Comparison of ENCODE assay signal across 31 cellular contexts in the genomic region with DNA sequence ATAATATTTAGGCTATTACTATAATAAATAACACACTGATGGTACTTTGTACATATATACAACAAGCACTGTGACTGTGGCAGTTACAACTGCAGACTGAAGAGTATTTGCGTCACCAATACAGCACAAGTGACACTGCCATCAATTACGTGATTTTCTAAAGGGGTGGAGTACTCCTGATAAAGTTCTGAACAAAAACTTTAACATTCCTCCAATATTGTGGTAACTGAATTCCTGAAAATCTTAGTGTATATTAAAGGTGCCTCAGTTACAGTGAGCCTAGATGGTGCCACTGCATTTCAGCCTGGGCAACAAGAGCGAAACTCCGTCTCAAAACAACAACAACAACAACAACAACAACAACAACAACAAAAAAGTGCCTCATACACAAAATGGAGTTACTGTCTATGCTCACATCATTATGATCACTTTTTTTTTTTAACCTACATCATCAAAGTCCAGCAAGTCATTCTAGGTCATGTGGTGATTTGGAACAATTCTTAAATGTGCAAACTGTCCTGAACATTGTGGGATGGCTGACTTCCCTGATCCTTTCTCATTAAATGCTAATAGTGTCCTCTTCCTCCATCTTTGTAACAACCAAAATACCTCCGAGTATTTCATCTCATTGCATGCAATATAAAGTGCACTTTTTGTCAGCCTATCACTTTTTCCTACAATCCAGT.
"Had no signal": no experiment of that assay in that cellular context is flagged by ENCODE, and none has a peak within 500 bp of the region (broad histone marks: within the 10 kb centered on the region; RNA-seq: fewer than 3 reads in every experiment).

No MANE protein-coding gene starts in this region.

- H3K4me3 ChIP-seq: neural progenitor cell, ovary, psoas muscle, skin epidermis, smooth muscle cell, spleen, suprapubic skin, testis, tibial artery, transverse colon, upper lobe of right lung, uterus had no signal

- H3K27me3 ChIP-seq: neural progenitor cell, ovary, spleen, suprapubic skin, testis, tibial artery, transverse colon, upper lobe of right lung, uterus had no signal

- H3K27me3 Mint-ChIP-seq: progenitor cell of endocrine pancreas; stimulated activated memory B cell treated with anti-CD40 and anti-IgM and Interleukin-4, amounts not matched to agents 10 μg/mL and 1 μg/mL and 100 μg/mL, for 72 hours; stimulated activated naive CD8-positive, alpha-beta T cell treated with anti-CD3 and anti-CD28 coated beads, Interleukin-15, amount 100 ng/mL, for 72 hours; type B pancreatic cell had no signal

- H3K27ac Mint-ChIP-seq: natural killer cell; nephron; neural progenitor cell; progenitor cell of endocrine pancreas; stimulated activated memory B cell treated with anti-CD40 and anti-IgM and Interleukin-4, amounts not matched to agents 10 μg/mL and 1 μg/mL and 100 μg/mL, for 72 hours; stimulated activated naive CD8-positive, alpha-beta T cell treated with anti-CD3 and anti-CD28 coated beads, Interleukin-15, amount 100 ng/mL, for 72 hours; type B pancreatic cell had no signal

- ATAC-seq: natural killer cell; psoas muscle; right cardiac atrium; sciatic nerve; stimulated activated memory B cell treated with anti-CD40 and anti-IgM and Interleukin-4, amounts not matched to agents 10 μg/mL and 1 μg/mL and 100 μg/mL, for 72 hours; stimulated activated naive CD8-positive, alpha-beta T cell treated with anti-CD3 and anti-CD28 coated beads, Interleukin-15, amount 100 ng/mL, for 72 hours; stimulated activated naive CD8-positive, alpha-beta T cell treated with anti-CD3 and anti-CD28 coated beads, Interleukin-15, Interleukin-2, amounts not matched to agents 100 U/mL and 50 U/mL, for 24 hours; upper lobe of right lung had no signal

- H3K9me3 Mint-ChIP-seq: natural killer cell; stimulated activated memory B cell treated with anti-CD40 and anti-IgM and Interleukin-4, amounts not matched to agents 10 μg/mL and 1 μg/mL and 100 μg/mL, for 72 hours; stimulated activated naive CD8-positive, alpha-beta T cell treated with anti-CD3 and anti-CD28 coated beads, Interleukin-15, amount 100 ng/mL, for 72 hours had no signal

- H3K36me3 ChIP-seq: neural progenitor cell, ovary, suprapubic skin, tibial artery, transverse colon, upper lobe of right lung, uterus had no signal

- DNase-seq: natural killer cell; occipital lobe; ovary; posterior cingulate gyrus; psoas muscle; right cardiac atrium; spleen; stimulated activated CD4-positive, alpha-beta T cell treated with anti-CD3 and anti-CD28 coated beads, Interleukin-12 subunit alpha, Interleukin-12 subunit beta, amount 100 ng/mL, for 4 hours; stimulated activated CD4-positive, alpha-beta T cell treated with anti-CD3 and anti-CD28 coated beads, Interleukin-1b, Interleukin-23, amount 100 ng/mL, for 48 hours; stimulated activated CD4-positive, alpha-beta T cell treated with anti-CD3 and anti-CD28 coated beads, Interleukin-4, amount 100 ng/mL, for 1 hour; stimulated activated CD4-positive, alpha-beta T cell treated with anti-CD3 and anti-CD28 coated beads, Interleukin-4, amount 100 ng/mL, for 4 hours; stimulated activated CD8-positive, alpha-beta memory T cell treated with anti-CD3 and anti-CD28 coated beads, Interleukin-4, amount 100 ng/mL, for 48 hours; stimulated activated naive CD4-positive, alpha-beta T cell; stimulated activated naive CD8-positive, alpha-beta T cell treated with anti-CD3 and anti-CD28 coated beads, Interleukin-15, amount 100 ng/mL, for 72 hours; stimulated activated naive CD8-positive, alpha-beta T cell treated with anti-CD3 and anti-CD28 coated beads, Interleukin-15, Interleukin-2, amounts not matched to agents 100 U/mL and 50 U/mL, for 24 hours; substantia nigra; testis; tibial artery; transverse colon; upper lobe of right lung; uterus had no signal

- H3K27ac ChIP-seq: neural progenitor cell, ovary, parathyroid adenoma, psoas muscle, skin epidermis, spleen, suprapubic skin, testis, tibial artery, transverse colon, upper lobe of right lung, uterus had no signal

- H3K36me3 Mint-ChIP-seq: natural killer cell had no signal

- H3K9ac ChIP-seq: neural progenitor cell, parathyroid adenoma had no signal

- H2AFZ ChIP-seq: neural progenitor cell, parathyroid adenoma had no signal

- H3K4me3 Mint-ChIP-seq: natural killer cell; nephron; neural progenitor cell; stimulated activated memory B cell treated with anti-CD40 and anti-IgM and Interleukin-4, amounts not matched to agents 10 μg/mL and 1 μg/mL and 100 μg/mL, for 72 hours; stimulated activated naive CD8-positive, alpha-beta T cell treated with anti-CD3 and anti-CD28 coated beads, Interleukin-15, amount 100 ng/mL, for 72 hours; type B pancreatic cell had no signal

- H3K4me1 ChIP-seq: testis, uterus had no signal

- H3K9me3 ChIP-seq: ovary, psoas muscle, spleen, suprapubic skin, testis, tibial artery, transverse colon, upper lobe of right lung, uterus had no signal

- H3K4me2 ChIP-seq: neural progenitor cell, smooth muscle cell had no signal
